In genomic region chrX:136768469-136769084, GRCh38 we compare ENCODE assay signal across 8 cellular contexts. TPM values are rescaled to one million over a fixed set of nuclear protein-coding genes. Genes with fewer than 3 reads are reported as not detected.
DNase-seq lines count a peak whose midpoint lies in the region; ATAC-seq and TF ChIP-seq lines count a peak whose summit lies in the region.

No MANE protein-coding gene starts in this region.

- H3K36me3 Mint-ChIP-seq in activated CD8-positive, alpha-beta memory T cell treated with anti-CD3 and anti-CD28 coated beads, Interleukin-2, amount 10 ng/mL, durations not matched to agents 7 days and 5 days: peaks cover 29% of the 10 kb centered on the region

- CTCF ChIA-PET in AG04450 (lab: Charles Lee): no interaction called here
- CTCF ChIA-PET in activated CD8-positive, alpha-beta memory T cell treated with anti-CD3 and anti-CD28 coated beads, Interleukin-2, amount 10 ng/mL, durations not matched to agents 7 days and 5 days (lab: Charles Lee): interaction anchor here (1.4 to 1.7 kb wide), 2 partner anchors 10 to 12 kb away, joined by 4 to 7 read pairs; partner anchors contain the start of gene ARHGEF6

- peaks cover 55% of the 10 kb centered on the region for H3K4me1 Mint-ChIP-seq in activated CD8-positive, alpha-beta memory T cell treated with anti-CD3 and anti-CD28 coated beads, Interleukin-2, amount 10 ng/mL, durations not matched to agents 7 days and 5 days

- no peak for TF ChIP-seq CTCF in AG04450 (IDR thresholded peaks at IDR 0.05; ENCODE audit: low read depth, low read length)
- no peak for TF ChIP-seq CTCF in retinal pigment epithelial cell (conservative IDR thresholded peaks at IDR 0.05; ENCODE audit: low read depth, low read length)

- no peak overlapping the region for H3K4me3 ChIP-seq in AG04450 (ENCODE audit: low read depth, low read length)
- H3K4me3 ChIP-seq in retinal pigment epithelial cell (ENCODE audit: low read length): no peak overlapping the region

- no peaks in the 10 kb centered on the region for H3K27me3 Mint-ChIP-seq in activated CD8-positive, alpha-beta memory T cell treated with anti-CD3 and anti-CD28 coated beads, Interleukin-2, amount 10 ng/mL, durations not matched to agents 7 days and 5 days

- H3K9me3 ChIP-seq in AG04450 (ENCODE audit: control insufficient read depth, insufficient read depth, low read length): no peaks in the 10 kb centered on the region

- H3K27ac ChIP-seq in AG04450 (ENCODE audit: low read depth, low read length): no peak overlapping the region

- ATAC-seq in GM19035 (IDR thresholded peaks at IDR 0.05; ENCODE audit: unreplicated experiment) (peak; percentile 37), HG03175 (IDR thresholded peaks at IDR 0.05; ENCODE audit: unreplicated experiment) (no peak), HG03565 (IDR thresholded peaks at IDR 0.05; ENCODE audit: unreplicated experiment) (no peak)
- ATAC-seq in activated CD8-positive, alpha-beta memory T cell treated with anti-CD3 and anti-CD28 coated beads, Interleukin-2, amount 10 ng/mL, durations not matched to agents 7 days and 5 days: peak; percentile 74

- H3K27ac Mint-ChIP-seq in activated CD8-positive, alpha-beta memory T cell treated with anti-CD3 and anti-CD28 coated beads, Interleukin-2, amount 10 ng/mL, durations not matched to agents 7 days and 5 days: peak overlapping the region; percentile 81

- DNase-seq in AG04450 (ENCODE audit: low read depth, low spot score) (peak; percentile 30), NCI-H2171 (lab: John Stamatoyannopoulos, UW) (peak; percentile 43), fibroblast of peridontal ligament (ENCODE audit: extremely low read depth) (peak; percentile 96), retinal pigment epithelial cell (ENCODE audit: low read depth) (peak; percentile 43)
- peak; percentile 75 for DNase-seq in activated CD8-positive, alpha-beta memory T cell treated with anti-CD3 and anti-CD28 coated beads, Interleukin-2, amount 10 ng/mL, durations not matched to agents 7 days and 5 days

- H3K4me3 Mint-ChIP-seq in activated CD8-positive, alpha-beta memory T cell treated with anti-CD3 and anti-CD28 coated beads, Interleukin-2, amount 10 ng/mL, durations not matched to agents 7 days and 5 days: peak overlapping the region; percentile 67

- POLR2A ChIA-PET in AG04450 (lab: Yijun Ruan, JAX): interaction anchor here (0.9 kb wide), 1 partner anchor 112 kb away, joined by 5 read pairs; the partner anchor contains the start of gene RBMX

- no peaks in the 10 kb centered on the region for H3K9me3 Mint-ChIP-seq in activated CD8-positive, alpha-beta memory T cell treated with anti-CD3 and anti-CD28 coated beads, Interleukin-2, amount 10 ng/mL, durations not matched to agents 7 days and 5 days (ENCODE audit: low read depth)

- H3K27me3 ChIP-seq in AG04450 (ENCODE audit: control insufficient read depth, insufficient read depth, low read length): no peaks in the 10 kb centered on the region

RNA-seq across cellular contexts. Expression of gene ARHGEF6, which starts 12.2 kb away (rescaled TPM):
- polyA plus RNA-seq in AG04450 (2011; rRNA removed): 5.6 and 6.8 TPM in 2 replicates
- 3.2 and 5.2 TPM in 2 replicates for polyA minus RNA-seq in AG04450 (2011; rRNA and poly(A)+ RNA removed)
- 100 to 1,000 TPM; 108 to 126 TPM for total RNA-seq in activated CD8-positive, alpha-beta memory T cell treated with anti-CD3 and anti-CD28 coated beads, Interleukin-2, amount 10 ng/mL, durations not matched to agents 7 days and 5 days

Comparison
In these comparisons a context has a peak if more than half of its experiments do, and no peak if none do; other contexts are left out.
1. DNase-seq: peak in every context shown above with its lines; median percentile 96 in fibroblast of peridontal ligament; 75 in activated CD8-positive, alpha-beta memory T cell treated with anti-CD3 and anti-CD28 coated beads, Interleukin-2, amount 10 ng/mL, durations not matched to agents 7 days and 5 days; 43 in NCI-H2171; 43 in retinal pigment epithelial cell; 30 in AG04450.
2. ATAC-seq: peak in GM19035 (single experiment) and activated CD8-positive, alpha-beta memory T cell treated with anti-CD3 and anti-CD28 coated beads, Interleukin-2, amount 10 ng/mL, durations not matched to agents 7 days and 5 days (single experiment); none in HG03175 (single experiment) and HG03565 (single experiment).